ENCODE assay signal across 8 cellular contexts in the genomic region with DNA sequence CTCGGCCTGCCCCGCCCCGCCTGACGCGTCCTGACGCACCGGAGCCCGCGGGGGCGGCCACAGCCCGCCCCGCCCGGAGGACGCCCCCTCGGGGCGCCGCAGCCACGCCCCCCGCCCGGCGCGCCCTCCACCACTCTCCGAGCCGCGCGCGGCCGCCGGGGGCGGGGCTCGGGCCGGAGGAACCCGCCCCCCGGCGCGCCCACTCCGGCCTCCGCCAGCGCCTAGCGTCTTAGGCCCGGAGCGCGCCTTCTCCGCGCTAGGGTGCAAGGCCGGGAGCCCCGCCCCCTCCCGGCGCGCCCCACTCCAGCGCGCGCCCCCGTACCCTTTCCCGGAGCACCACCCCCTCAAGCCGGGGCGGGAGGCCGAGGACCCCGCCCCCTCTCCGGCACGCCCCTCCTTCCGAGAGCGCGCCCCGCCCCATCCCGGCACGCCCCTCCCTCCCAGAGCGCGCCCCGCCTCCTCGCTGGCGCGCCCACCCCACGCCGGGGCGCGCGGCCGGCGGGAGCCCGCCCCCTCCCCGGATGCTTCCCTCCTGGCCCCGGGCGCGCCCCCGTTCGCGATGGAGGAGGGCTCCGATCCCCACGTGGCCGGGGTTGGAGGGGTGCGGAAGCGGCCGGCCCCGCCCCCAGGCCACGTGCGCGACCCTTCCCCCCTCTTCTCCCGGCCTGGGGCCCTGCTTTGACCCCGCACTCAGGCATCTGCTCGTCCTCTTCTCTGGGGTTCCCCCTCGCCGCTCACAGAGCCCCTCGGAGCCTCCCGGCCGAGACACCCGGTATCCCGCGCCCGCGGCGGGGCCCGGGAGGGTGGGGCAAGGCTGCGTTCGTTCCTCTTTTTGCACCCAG. TPM values are rescaled to one million over a fixed set of nuclear protein-coding genes. Genes with fewer than 3 reads are reported as not detected.
DNase-seq lines count a peak whose midpoint lies in the region; ATAC-seq, FAIRE-seq and TF ChIP-seq lines count a peak whose summit lies in the region.

No MANE protein-coding gene starts in this region.

- H3K9me3 ChIP-seq in keratinocyte (ENCODE audit: control insufficient read depth, low read depth, low read length), result no peaks in the 10 kb centered on the region

- ATAC-seq in GM18868 (IDR thresholded peaks at IDR 0.05; ENCODE audit: unreplicated experiment) (peak; percentile 52), HG03097 (IDR thresholded peaks at IDR 0.05; ENCODE audit: low FRiP score, unreplicated experiment) (peak; percentile 47), activated B cell treated with CpG ODN at 0.5 μM for 24 hours (ENCODE audit: low read depth) (peak; percentile 68)

- no peaks in the 10 kb centered on the region for H3K9me1 ChIP-seq in keratinocyte (ENCODE audit: control insufficient read depth, extremely low read depth, insufficient read depth, low read length)

- H3K4me2 ChIP-seq in keratinocyte (ENCODE audit: control insufficient read depth, extremely low read depth, insufficient read depth, low read depth, low read length), result peak overlapping the region; percentile 85

- intact Hi-C loops in activated B cell treated with CpG ODN at 0.5 μM for 24 hours (cut with micrococcal nuclease), result loop anchor here (1.0 to 5.0 kb wide), 11 partner anchors 12 to 405 kb away; a partner anchor contains a TSS

- H3K36me3 ChIP-seq in ACC112 (ENCODE audit: insufficient read depth, low read length), result no peaks in the 10 kb centered on the region
- H3K36me3 ChIP-seq in bronchial epithelial cell (ENCODE audit: control insufficient read depth, insufficient read depth, low read length), result no peaks in the 10 kb centered on the region
- H3K36me3 ChIP-seq in keratinocyte (ENCODE audit: control insufficient read depth in 2 of 2, extremely low read depth in 1 of 2, insufficient read depth in 2 of 2, low read length in 2 of 2), result no peaks in the 10 kb centered on the region

- H3K27me3 ChIP-seq in ACC112 (ENCODE audit: insufficient read depth, low read length), result no peaks in the 10 kb centered on the region
- no peaks in the 10 kb centered on the region for H3K27me3 ChIP-seq in bronchial epithelial cell (ENCODE audit: control insufficient read depth, insufficient read depth, low read length)
- H3K27me3 ChIP-seq in keratinocyte (ENCODE audit: control insufficient read depth, extremely low read depth, insufficient read depth, low read length), result no peaks in the 10 kb centered on the region

- peaks cover 14% of the 10 kb centered on the region for H4K20me1 ChIP-seq in keratinocyte (ENCODE audit: control insufficient read depth, extremely low read depth, insufficient read depth, low read length)

- POLR2A ChIA-PET in activated B cell treated with CpG ODN at 0.5 μM for 24 hours (lab: Charles Lee), result interaction anchor here (0.5 to 1.8 kb wide), 25 partner anchors 8 to 975 kb away, joined by 3 to 68 read pairs (median 6); a partner anchor contains a TSS

- CTCF ChIA-PET in activated B cell treated with CpG ODN at 0.5 μM for 24 hours (lab: Charles Lee), result interaction anchor here (0.6 to 2.8 kb wide), 14 partner anchors 9 to 219 kb away, joined by 3 to 18 read pairs (median 4); no protein-coding TSS in a partner anchor

- H3K4me3 Mint-ChIP-seq in activated B cell treated with CpG ODN at 0.5 μM for 24 hours, result peak overlapping the region; percentile 87

- DNase-seq in NCI-H2171 treated with DMSO at 0.1 percent for 48 hours (lab: John Stamatoyannopoulos, UW) (peak; percentile 93), activated B cell treated with CpG ODN at 0.5 μM for 24 hours (peak; percentile 92), bronchial epithelial cell (ENCODE audit: low read depth) (peak; percentile 69), keratinocyte (ENCODE audit: low read depth, low spot score) (no peak)
- peak; percentile 93 for DNase-seq in stimulated activated CD4-positive, alpha-beta T cell treated with anti-CD3 and anti-CD28 coated beads, Interleukin-12 subunit alpha, Interleukin-12 subunit beta, amount 100 ng/mL, for 4 hours

- H3K27ac Mint-ChIP-seq in activated B cell treated with CpG ODN at 0.5 μM for 24 hours, result peak overlapping the region; percentile 92

- no peaks in the 10 kb centered on the region for H3K9me3 Mint-ChIP-seq in activated B cell treated with CpG ODN at 0.5 μM for 24 hours

- no peaks in the 10 kb centered on the region for H3K27me3 Mint-ChIP-seq in activated B cell treated with CpG ODN at 0.5 μM for 24 hours

- peaks cover 2% of the 10 kb centered on the region for H3K36me3 Mint-ChIP-seq in activated B cell treated with CpG ODN at 0.5 μM for 24 hours (ENCODE audit: low read depth)

- H3K4me3 ChIP-seq in ACC112 (ENCODE audit: low read depth, low read length) (peak overlapping the region; percentile 93), bronchial epithelial cell (ENCODE audit: low read depth, low read length) (peak overlapping the region; percentile 80), keratinocyte (ENCODE audit: control insufficient read depth in 2 of 3, extremely low read depth in 1 of 3, insufficient read depth in 2 of 3, low read depth in 1 of 3, low read length in 3 of 3) (peak overlapping the region; percentile 63 to 84 (median 73))

- dilution Hi-C loops in keratinocyte (cut with MboI; ENCODE audit: extremely low pct_ligation_motif_present, low sequenced_read_pairs), result no loop called here

- peak overlapping the region; percentile 97 for H2AFZ ChIP-seq in ACC112 (ENCODE audit: low read length, unreplicated experiment)
- peak overlapping the region; percentile 43 for H2AFZ ChIP-seq in keratinocyte (ENCODE audit: control insufficient read depth, low read length)

- H3K27ac ChIP-seq in ACC112 (ENCODE audit: low read depth, low read length), result peak overlapping the region; percentile 88
- H3K27ac ChIP-seq in keratinocyte (ENCODE audit: control insufficient read depth, insufficient read depth, low read length), result peak overlapping the region; percentile 78

- no peak for TF ChIP-seq CTCF in activated B cell treated with CpG ODN at 0.5 μM for 24 hours (IDR thresholded peaks at IDR 0.05)
- no peak for TF ChIP-seq CTCF in bronchial epithelial cell (IDR thresholded peaks at IDR 0.05; ENCODE audit: insufficient read depth, low read length, severe bottlenecking)
- TF ChIP-seq CTCF in keratinocyte (optimal IDR thresholded peaks at IDR 0.05 in 1 of 3, IDR thresholded peaks at IDR 0.05 in 1 of 3, conservative IDR thresholded peaks at IDR 0.05 in 1 of 3; ENCODE audit: extremely low read depth in 1 of 3, insufficient read depth in 2 of 3, low read length in 3 of 3), result no peak

- H3K79me2 ChIP-seq in ACC112 (ENCODE audit: control insufficient read depth, insufficient read depth, low read length, unreplicated experiment) (peaks cover 43% of the 10 kb centered on the region), keratinocyte (ENCODE audit: control insufficient read depth, insufficient read depth, low read length) (peaks cover 40% of the 10 kb centered on the region)

- H3K4me1 ChIP-seq in ACC112 (ENCODE audit: control insufficient read depth, insufficient read depth, low read length, unreplicated experiment) (peaks cover 22% of the 10 kb centered on the region), keratinocyte (ENCODE audit: control insufficient read depth, extremely low read depth, insufficient read depth, low read length) (peaks cover 28% of the 10 kb centered on the region)

- H3K4me1 Mint-ChIP-seq in activated B cell treated with CpG ODN at 0.5 μM for 24 hours, result peaks cover 37% of the 10 kb centered on the region

- no peak for FAIRE-seq in bronchial epithelial cell (lab: Jason Lieb, UNC)
- FAIRE-seq in keratinocyte (lab: Jason Lieb, UNC), result no peak

- peak overlapping the region; percentile 89 for H3K9ac ChIP-seq in keratinocyte (ENCODE audit: control insufficient read depth, extremely low read depth, insufficient read depth, low read length)

RNA-seq across cellular contexts. Expression of a gene that starts 0.5 kb away (rescaled TPM):
- total RNA-seq in activated B cell treated with CpG ODN at 0.5 μM for 24 hours (21.5 and 25.2 TPM in 2 replicates), bronchial epithelial cell (5.3 and 6.4 TPM in 2 replicates)
- 4.9 to 14.7 TPM (median 6.0 TPM) in 3 replicates for polyA plus RNA-seq in keratinocyte
- 2.6 TPM for polyA plus RNA-seq in keratinocyte (2011; ENCODE audit: low read depth)
- 4.7 and 19.3 TPM in 2 replicates for polyA plus RNA-seq in keratinocyte (2011; cell fraction: cytosol; rRNA removed)
- 7.7 and 17.7 TPM in 2 replicates for polyA plus RNA-seq in keratinocyte (2011; cell fraction: nucleus; rRNA removed)
- polyA plus RNA-seq in keratinocyte (2012; ENCODE audit: low replicate concordance), result 13.9 and 30.6 TPM in 2 replicates
- polyA minus RNA-seq in keratinocyte, result 1.9 to 11.4 TPM (median 2.2 TPM) in 3 replicates
- polyA minus RNA-seq in keratinocyte (2011; cell fraction: cytosol; rRNA and poly(A)+ RNA removed), result 48.5 TPM
- 8.2 and 11.3 TPM in 2 replicates for polyA minus RNA-seq in keratinocyte (2011; cell fraction: nucleus; rRNA and poly(A)+ RNA removed)

RNA-seq across cellular contexts. Expression of a gene that starts 15.6 kb away (rescaled TPM):
- total RNA-seq in activated B cell treated with CpG ODN at 0.5 μM for 24 hours (56.3 and 69.6 TPM in 2 replicates), bronchial epithelial cell (2.4 and 3.8 TPM in 2 replicates)
- polyA plus RNA-seq in keratinocyte, result 6.1 to 18.6 TPM (median 9.1 TPM) in 3 replicates
- 15.3 TPM for polyA plus RNA-seq in keratinocyte (2011; ENCODE audit: low read depth)
- 8.0 and 14.2 TPM in 2 replicates for polyA plus RNA-seq in keratinocyte (2011; cell fraction: cytosol; rRNA removed)
- 41.7 and 47.8 TPM in 2 replicates for polyA plus RNA-seq in keratinocyte (2011; cell fraction: nucleus; rRNA removed)
- 19.8 and 25.0 TPM in 2 replicates for polyA plus RNA-seq in keratinocyte (2012; ENCODE audit: low replicate concordance)
- 16.5 to 40.9 TPM (median 17.7 TPM) in 3 replicates for polyA minus RNA-seq in keratinocyte
- 27.4 TPM for polyA minus RNA-seq in keratinocyte (2011; cell fraction: cytosol; rRNA and poly(A)+ RNA removed)
- 12.9 and 19.1 TPM in 2 replicates for polyA minus RNA-seq in keratinocyte (2011; cell fraction: nucleus; rRNA and poly(A)+ RNA removed)

RNA-seq across cellular contexts. Expression of a gene that starts 21.4 kb away (rescaled TPM):
- 57.4 and 64.3 TPM in 2 replicates for total RNA-seq in activated B cell treated with CpG ODN at 0.5 μM for 24 hours
- total RNA-seq in bronchial epithelial cell, result 48.4 and 71.0 TPM in 2 replicates
- polyA plus RNA-seq in keratinocyte, result 27.2 to 67.3 TPM (median 31.0 TPM) in 3 replicates
- 9.2 TPM for polyA plus RNA-seq in keratinocyte (2011; ENCODE audit: low read depth)
- polyA plus RNA-seq in keratinocyte (2011; cell fraction: cytosol; rRNA removed), result 20.8 and 62.5 TPM in 2 replicates
- 29.9 and 47.5 TPM in 2 replicates for polyA plus RNA-seq in keratinocyte (2011; cell fraction: nucleus; rRNA removed)
- polyA plus RNA-seq in keratinocyte (2012; ENCODE audit: low replicate concordance), result 20.6 and 43.3 TPM in 2 replicates
- polyA minus RNA-seq in keratinocyte, result 13.2 to 23.4 TPM (median 20.6 TPM) in 3 replicates
- polyA minus RNA-seq in keratinocyte (2011; cell fraction: cytosol; rRNA and poly(A)+ RNA removed), result 122 TPM
- polyA minus RNA-seq in keratinocyte (2011; cell fraction: nucleus; rRNA and poly(A)+ RNA removed), result 13.3 and 22.2 TPM in 2 replicates

RNA-seq across cellular contexts. Expression of a gene that starts 41.3 kb away (rescaled TPM):
- total RNA-seq in activated B cell treated with CpG ODN at 0.5 μM for 24 hours (8.5 and 14.1 TPM in 2 replicates), bronchial epithelial cell (0.79 and 1.9 TPM in 2 replicates)
- polyA plus RNA-seq in keratinocyte, result 0.55 to 0.93 TPM (median 0.85 TPM) in 3 replicates
- 0.69 TPM for polyA plus RNA-seq in keratinocyte (2011; ENCODE audit: low read depth)
- polyA plus RNA-seq in keratinocyte (2011; cell fraction: cytosol; rRNA removed), result 0.15 and 1.7 TPM in 2 replicates
- 1.2 and 2.4 TPM in 2 replicates for polyA plus RNA-seq in keratinocyte (2011; cell fraction: nucleus; rRNA removed)
- polyA plus RNA-seq in keratinocyte (2012; ENCODE audit: low replicate concordance), result 1.9 and 3.4 TPM in 2 replicates
- 0.20 to 0.36 TPM in 2 of 3 replicates, not detected in the other for polyA minus RNA-seq in keratinocyte
- 2.1 TPM for polyA minus RNA-seq in keratinocyte (2011; cell fraction: cytosol; rRNA and poly(A)+ RNA removed)
- 2.1 and 2.6 TPM in 2 replicates for polyA minus RNA-seq in keratinocyte (2011; cell fraction: nucleus; rRNA and poly(A)+ RNA removed)

RNA-seq across cellular contexts. Expression of a gene that starts 41.3 kb away (rescaled TPM):
- total RNA-seq in activated B cell treated with CpG ODN at 0.5 μM for 24 hours (47.6 and 59.7 TPM in 2 replicates), bronchial epithelial cell (14.2 and 15.4 TPM in 2 replicates)
- polyA plus RNA-seq in keratinocyte, result 4.8 to 30.3 TPM (median 7.0 TPM) in 3 replicates
- polyA plus RNA-seq in keratinocyte (2011; ENCODE audit: low read depth), result 10.6 TPM
- 7.3 and 17.8 TPM in 2 replicates for polyA plus RNA-seq in keratinocyte (2011; cell fraction: cytosol; rRNA removed)
- 33.4 and 43.4 TPM in 2 replicates for polyA plus RNA-seq in keratinocyte (2011; cell fraction: nucleus; rRNA removed)
- 27.2 and 45.1 TPM in 2 replicates for polyA plus RNA-seq in keratinocyte (2012; ENCODE audit: low replicate concordance)
- 8.2 to 40.3 TPM (median 10.1 TPM) in 3 replicates for polyA minus RNA-seq in keratinocyte
- polyA minus RNA-seq in keratinocyte (2011; cell fraction: cytosol; rRNA and poly(A)+ RNA removed), result 62.7 TPM
- polyA minus RNA-seq in keratinocyte (2011; cell fraction: nucleus; rRNA and poly(A)+ RNA removed), result 38.2 and 42.0 TPM in 2 replicates

Comparison
In these comparisons a context has a peak if more than half of its experiments do, and no peak if none do; other contexts are left out.
1. RNA of a gene that starts 15.6 kb away (total RNA-seq): 56.3 to 69.6 TPM in activated B cell treated with CpG ODN at 0.5 μM for 24 hours; 2.4 to 3.8 TPM in bronchial epithelial cell; every median in the first group is over 10 times any median in the second.
2. Peak in every context shown above with its lines, with median percentiles within 50 percentile points of each other: H3K4me3 ChIP-seq and ATAC-seq.